Comparison of ENCODE assay signal across 25 cellular contexts in genomic region chr2:11877764-11878163, GRCh38.
"Had no signal": no experiment of that assay in that cellular context is flagged by ENCODE, and none has a peak within 500 bp of the region (broad histone marks: within the 10 kb centered on the region; RNA-seq: fewer than 3 reads in every experiment).

No MANE protein-coding gene starts in this region.

- ATAC-seq: effector memory CD8-positive, alpha-beta T cell; left ventricle myocardium superior; lower lobe of right lung; natural killer cell treated with Interleukin-12 subunit alpha and Interleukin-12 subunit beta and Interleukin-15 and Interleukin-18, amount 100 ng/mL, for 72 hours; stimulated activated naive B cell treated with anti-CD40 and anti-IgM and Interleukin-4, amounts not matched to agents 10 μg/mL and 1 μg/mL and 100 μg/mL, for 72 hours had no signal

- H3K36me3 ChIP-seq: esophagus squamous epithelium, lower lobe of right lung, neutrophil, prostate gland, right atrium auricular region, spleen, thoracic aorta, tibial nerve, upper lobe of left lung had no signal

- H3K9me3 Mint-ChIP-seq: dendritic cell treated with granulocyte-macrophage colony-stimulating factor and Interleukin-4, amounts not matched to agents 40 ng/mL and 50 ng/mL, for 4 days; effector memory CD8-positive, alpha-beta T cell; natural killer cell treated with Interleukin-12 subunit alpha and Interleukin-12 subunit beta and Interleukin-15 and Interleukin-18, amount 100 ng/mL, for 72 hours; neural crest cell; stimulated activated naive CD8-positive, alpha-beta T cell treated with anti-CD3 and anti-CD28 coated beads, Interleukin-15, Interleukin-2, amounts not matched to agents 100 ng/mL and 50 ng/mL, for 24 hours had no signal

- H3K9me3 ChIP-seq: esophagus squamous epithelium, lower lobe of right lung, neutrophil, prostate gland, right atrium auricular region, spleen, thoracic aorta, tibial nerve, upper lobe of left lung had no signal

- H3K4me3 Mint-ChIP-seq: dendritic cell treated with granulocyte-macrophage colony-stimulating factor and Interleukin-4, amounts not matched to agents 40 ng/mL and 50 ng/mL, for 4 days; effector memory CD8-positive, alpha-beta T cell; immature natural killer cell; natural killer cell treated with Interleukin-12 subunit alpha and Interleukin-12 subunit beta and Interleukin-15 and Interleukin-18, amount 100 ng/mL, for 72 hours; neural crest cell; stimulated activated naive B cell treated with anti-CD40 and anti-IgM and Interleukin-4, amounts not matched to agents 10 μg/mL and 1 μg/mL and 100 μg/mL, for 72 hours; stimulated activated naive CD8-positive, alpha-beta T cell treated with anti-CD3 and anti-CD28 coated beads, Interleukin-15, Interleukin-2, amounts not matched to agents 100 ng/mL and 50 ng/mL, for 24 hours had no signal

- H3K27ac ChIP-seq: esophagus squamous epithelium, lower lobe of right lung, neutrophil, prostate gland, right atrium auricular region, skin epidermis, spleen, thoracic aorta, tibial nerve, upper lobe of left lung had no signal

- H3K4me3 ChIP-seq: esophagus squamous epithelium, lower lobe of right lung, prostate gland, right atrium auricular region, skin epidermis, spleen, thoracic aorta, tibial nerve, upper lobe of left lung had no signal

- H3K4me1 ChIP-seq: prostate gland, right atrium auricular region had no signal

- H3K27me3 ChIP-seq: esophagus squamous epithelium, neutrophil, right atrium auricular region, spleen, tibial nerve, upper lobe of left lung had no signal

- H3K4me1 Mint-ChIP-seq: immature natural killer cell had no signal

- H3K36me3 Mint-ChIP-seq: immature natural killer cell had no signal

- H3K27ac Mint-ChIP-seq: dendritic cell treated with granulocyte-macrophage colony-stimulating factor and Interleukin-4, amounts not matched to agents 40 ng/mL and 50 ng/mL, for 4 days; effector memory CD8-positive, alpha-beta T cell; immature natural killer cell; natural killer cell treated with Interleukin-12 subunit alpha and Interleukin-12 subunit beta and Interleukin-15 and Interleukin-18, amount 100 ng/mL, for 72 hours; stimulated activated naive B cell treated with anti-CD40 and anti-IgM and Interleukin-4, amounts not matched to agents 10 μg/mL and 1 μg/mL and 100 μg/mL, for 72 hours; stimulated activated naive CD8-positive, alpha-beta T cell treated with anti-CD3 and anti-CD28 coated beads, Interleukin-15, Interleukin-2, amounts not matched to agents 100 ng/mL and 50 ng/mL, for 24 hours had no signal

- DNase-seq: effector memory CD8-positive, alpha-beta T cell; erythroblast; esophagus squamous epithelium; hypothalamus; immature natural killer cell; left ventricle myocardium superior; lower lobe of right lung; spleen; stimulated activated CD4-positive, alpha-beta T cell treated with anti-CD3 and anti-CD28 coated beads, Interleukin-4, amount 100 ng/mL, for 4 hours; stimulated activated naive B cell treated with anti-CD40 and anti-IgM and Interleukin-4, amounts not matched to agents 10 μg/mL and 1 μg/mL and 100 μg/mL, for 72 hours; upper lobe of left lung had no signal

- FAIRE-seq: colon, endometrium, keratinocyte, urothelium cell line had no signal
